Comparison of ENCODE assay signal across 1 cellular context in the genomic region with DNA sequence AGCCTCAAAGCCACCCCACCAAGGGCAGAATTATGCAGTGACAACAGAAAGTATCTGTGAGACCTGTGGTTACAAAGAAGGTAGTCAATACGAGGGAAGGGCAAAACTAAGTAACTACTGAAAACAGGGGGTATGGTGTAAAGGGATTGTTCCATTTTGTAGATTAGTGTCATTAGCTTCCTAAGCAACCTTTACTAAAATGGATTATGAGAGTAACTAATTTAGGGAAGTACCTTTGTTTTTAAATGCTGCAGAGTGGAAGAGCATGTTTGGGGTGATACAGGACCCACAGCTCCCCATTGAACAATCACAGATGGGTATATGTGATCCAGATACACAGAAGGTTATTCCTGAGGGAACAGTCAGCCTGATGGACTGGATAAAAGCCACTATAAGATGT.
TF ChIP-seq lines count a peak whose summit lies in the region.

No MANE protein-coding gene starts in this region.

TF ChIP-seq in HEK293, 187 proteins besides CTCF, POLR2A, EP300 and RAD21 (continued from another document):
- TF ChIP-seq, protein P1, sequence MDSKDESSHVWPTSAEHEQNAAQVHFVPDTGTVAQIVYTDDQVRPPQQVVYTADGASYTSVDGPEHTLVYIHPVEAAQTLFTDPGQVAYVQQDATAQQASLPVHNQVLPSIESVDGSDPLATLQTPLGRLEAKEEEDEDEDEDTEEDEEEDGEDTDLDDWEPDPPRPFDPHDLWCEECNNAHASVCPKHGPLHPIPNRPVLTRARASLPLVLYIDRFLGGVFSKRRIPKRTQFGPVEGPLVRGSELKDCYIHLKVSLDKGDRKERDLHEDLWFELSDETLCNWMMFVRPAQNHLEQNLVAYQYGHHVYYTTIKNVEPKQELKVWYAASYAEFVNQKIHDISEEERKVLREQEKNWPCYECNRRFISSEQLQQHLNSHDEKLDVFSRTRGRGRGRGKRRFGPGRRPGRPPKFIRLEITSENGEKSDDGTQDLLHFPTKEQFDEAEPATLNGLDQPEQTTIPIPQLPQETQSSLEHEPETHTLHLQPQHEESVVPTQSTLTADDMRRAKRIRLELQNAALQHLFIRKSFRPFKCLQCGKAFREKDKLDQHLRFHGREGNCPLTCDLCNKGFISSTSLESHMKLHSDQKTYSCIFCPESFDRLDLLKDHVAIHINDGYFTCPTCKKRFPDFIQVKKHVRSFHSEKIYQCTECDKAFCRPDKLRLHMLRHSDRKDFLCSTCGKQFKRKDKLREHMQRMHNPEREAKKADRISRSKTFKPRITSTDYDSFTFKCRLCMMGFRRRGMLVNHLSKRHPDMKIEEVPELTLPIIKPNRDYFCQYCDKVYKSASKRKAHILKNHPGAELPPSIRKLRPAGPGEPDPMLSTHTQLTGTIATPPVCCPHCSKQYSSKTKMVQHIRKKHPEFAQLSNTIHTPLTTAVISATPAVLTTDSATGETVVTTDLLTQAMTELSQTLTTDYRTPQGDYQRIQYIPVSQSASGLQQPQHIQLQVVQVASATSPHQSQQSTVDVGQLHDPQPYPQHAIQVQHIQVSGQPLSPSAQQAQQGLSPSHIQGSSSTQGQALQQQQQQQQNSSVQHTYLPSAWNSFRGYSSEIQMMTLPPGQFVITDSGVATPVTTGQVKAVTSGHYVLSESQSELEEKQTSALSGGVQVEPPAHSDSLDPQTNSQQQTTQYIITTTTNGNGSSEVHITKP (tag by site-specific recombination; IDR thresholded peaks at IDR 0.05), result peak; percentile 52
- TF ChIP-seq, protein P2, sequence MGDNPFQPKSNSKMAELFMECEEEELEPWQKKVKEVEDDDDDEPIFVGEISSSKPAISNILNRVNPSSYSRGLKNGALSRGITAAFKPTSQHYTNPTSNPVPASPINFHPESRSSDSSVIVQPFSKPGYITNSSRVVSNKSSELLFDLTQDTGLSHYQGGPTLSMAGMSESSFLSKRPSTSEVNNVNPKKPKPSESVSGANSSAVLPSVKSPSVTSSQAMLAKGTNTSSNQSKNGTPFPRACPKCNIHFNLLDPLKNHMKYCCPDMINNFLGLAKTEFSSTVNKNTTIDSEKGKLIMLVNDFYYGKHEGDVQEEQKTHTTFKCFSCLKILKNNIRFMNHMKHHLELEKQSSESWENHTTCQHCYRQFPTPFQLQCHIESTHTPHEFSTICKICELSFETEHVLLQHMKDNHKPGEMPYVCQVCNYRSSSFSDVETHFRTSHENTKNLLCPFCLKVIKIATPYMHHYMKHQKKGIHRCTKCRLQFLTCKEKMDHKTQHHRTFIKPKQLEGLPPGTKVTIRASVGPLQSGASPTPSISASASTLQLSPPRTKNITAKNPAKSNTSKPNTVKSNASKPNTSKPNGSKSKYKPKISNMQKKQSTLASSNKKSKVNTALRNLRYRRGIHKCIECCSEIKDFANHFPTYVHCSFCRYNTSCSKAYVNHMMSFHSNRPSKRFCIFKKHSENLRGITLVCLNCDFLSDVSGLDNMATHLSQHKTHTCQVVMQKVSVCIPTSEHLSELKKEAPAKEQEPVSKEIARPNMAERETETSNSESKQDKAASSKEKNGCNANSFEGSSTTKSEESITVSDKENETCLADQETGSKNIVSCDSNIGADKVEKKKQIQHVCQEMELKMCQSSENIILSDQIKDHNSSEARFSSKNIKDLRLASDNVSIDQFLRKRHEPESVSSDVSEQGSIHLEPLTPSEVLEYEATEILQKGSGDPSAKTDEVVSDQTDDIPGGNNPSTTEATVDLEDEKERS (tag by site-specific recombination; IDR thresholded peaks at IDR 0.05), result no peak
- TF ChIP-seq, protein P3, sequence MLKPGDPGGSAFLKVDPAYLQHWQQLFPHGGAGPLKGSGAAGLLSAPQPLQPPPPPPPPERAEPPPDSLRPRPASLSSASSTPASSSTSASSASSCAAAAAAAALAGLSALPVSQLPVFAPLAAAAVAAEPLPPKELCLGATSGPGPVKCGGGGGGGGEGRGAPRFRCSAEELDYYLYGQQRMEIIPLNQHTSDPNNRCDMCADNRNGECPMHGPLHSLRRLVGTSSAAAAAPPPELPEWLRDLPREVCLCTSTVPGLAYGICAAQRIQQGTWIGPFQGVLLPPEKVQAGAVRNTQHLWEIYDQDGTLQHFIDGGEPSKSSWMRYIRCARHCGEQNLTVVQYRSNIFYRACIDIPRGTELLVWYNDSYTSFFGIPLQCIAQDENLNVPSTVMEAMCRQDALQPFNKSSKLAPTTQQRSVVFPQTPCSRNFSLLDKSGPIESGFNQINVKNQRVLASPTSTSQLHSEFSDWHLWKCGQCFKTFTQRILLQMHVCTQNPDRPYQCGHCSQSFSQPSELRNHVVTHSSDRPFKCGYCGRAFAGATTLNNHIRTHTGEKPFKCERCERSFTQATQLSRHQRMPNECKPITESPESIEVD (tag by site-specific recombination; IDR thresholded peaks at IDR 0.05), result no peak
TF ChIP-seq in HEK293: peak in this region for 1.
